6 cellular contexts compared by ENCODE assay signal in the genomic region with DNA sequence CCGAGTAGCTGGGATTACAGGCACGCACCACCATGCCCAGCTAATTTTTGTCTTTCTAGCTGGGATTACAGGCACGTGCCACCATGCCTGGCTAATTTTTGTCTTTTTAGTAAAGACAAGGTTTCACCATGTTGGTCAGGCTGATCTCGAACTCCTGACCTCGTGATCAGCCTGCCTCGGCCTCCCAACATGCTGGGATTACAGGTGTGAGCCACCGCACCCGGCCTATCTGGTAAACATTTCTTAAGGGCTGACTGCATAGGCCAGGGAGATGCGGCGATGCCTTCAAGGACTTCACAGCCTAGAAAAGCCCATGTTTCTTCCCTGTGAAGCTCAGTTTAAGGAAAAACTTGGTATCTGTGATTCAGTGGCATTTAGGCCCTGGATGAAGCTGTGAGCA. TPM values are rescaled to one million over a fixed set of nuclear protein-coding genes. Genes with fewer than 3 reads are reported as not detected.
A peak's percentile ranks its signal among the peaks of the same experiment; 100 is the strongest.
DNase-seq lines count a peak whose midpoint lies in the region; ATAC-seq and TF ChIP-seq lines count a peak whose summit lies in the region.
"Not testable (repeated sequence)": the region's sequence is repeated elsewhere in the genome, so short reads cannot be mapped to it uniquely, and the experiment has no call there.

No MANE protein-coding gene starts in this region.

- POLR2A ChIA-PET in activated CD4-positive, alpha-beta memory T cell treated with anti-CD3 and anti-CD28 coated beads, Interleukin-2, amount 10 ng/mL, durations not matched to agents 7 days and 5 days (lab: Charles Lee): interaction anchor here (1.1 to 2.4 kb wide), 6 partner anchors 10 to 495 kb away, joined by 3 to 10 read pairs (median 6); a partner anchor contains a TSS

- TF ChIP-seq CTCF in nephron (IDR thresholded peaks at IDR 0.05; ENCODE audit: unreplicated experiment in 3 of 3): not testable (repeated sequence)

- TF ChIP-seq POLR2A in erythroblast (IDR thresholded peaks at IDR 0.05; ENCODE audit: low read length): peak; percentile 26

- DNase-seq in H7: peak; percentile 4
- DNase-seq in T-helper 17 cell; activated CD4-positive, alpha-beta memory T cell treated with anti-CD3 and anti-CD28 coated beads, Interleukin-2, amount 10 ng/mL, durations not matched to agents 7 days and 5 days; erythroblast (lab: John Stamatoyannopoulos, UW): not testable (repeated sequence)
- DNase-seq in activated effector memory CD4-positive, alpha-beta T cell treated with anti-CD3 and anti-CD28 coated beads, Interleukin-2, amount 50 U/mL, for 16 hours: peak; percentile 16

- H3K36me3 Mint-ChIP-seq in T-helper 17 cell (ENCODE audit: low read depth) (peaks cover 39% of the 10 kb centered on the region), nephron (ENCODE audit: low read depth) (peaks cover 58% of the 10 kb centered on the region)
- H3K36me3 Mint-ChIP-seq in activated CD4-positive, alpha-beta memory T cell treated with anti-CD3 and anti-CD28 coated beads, Interleukin-2, amount 10 ng/mL, durations not matched to agents 7 days and 5 days (ENCODE audit: low read depth): peaks cover 88% of the 10 kb centered on the region

- H3K4me3 ChIP-seq in H7 (ENCODE audit: insufficient read depth, low read depth, low read length): not testable (repeated sequence)

- H3K4me1 Mint-ChIP-seq in T-helper 17 cell (peaks cover 39% of the 10 kb centered on the region), nephron (peaks cover 23% of the 10 kb centered on the region)
- peaks cover 36% of the 10 kb centered on the region for H3K4me1 Mint-ChIP-seq in activated CD4-positive, alpha-beta memory T cell treated with anti-CD3 and anti-CD28 coated beads, Interleukin-2, amount 10 ng/mL, durations not matched to agents 7 days and 5 days

- not testable (repeated sequence) for H3K27me3 Mint-ChIP-seq in T-helper 17 cell; activated CD4-positive, alpha-beta memory T cell treated with anti-CD3 and anti-CD28 coated beads, Interleukin-2, amount 10 ng/mL, durations not matched to agents 7 days and 5 days; nephron (ENCODE audit: low read depth)

- peak overlapping the region; percentile 39 for H3K27ac Mint-ChIP-seq in T-helper 17 cell
- H3K27ac Mint-ChIP-seq in activated CD4-positive, alpha-beta memory T cell treated with anti-CD3 and anti-CD28 coated beads, Interleukin-2, amount 10 ng/mL, durations not matched to agents 7 days and 5 days: peak overlapping the region; percentile 54
- H3K27ac Mint-ChIP-seq in nephron: peak overlapping the region in 2 of 3 experiments; percentile 32 to 85

- not testable (repeated sequence) for H3K9me3 Mint-ChIP-seq in activated CD4-positive, alpha-beta memory T cell treated with anti-CD3 and anti-CD28 coated beads, Interleukin-2, amount 10 ng/mL, durations not matched to agents 7 days and 5 days; nephron

- H3K9me3 ChIP-seq in T-helper 17 cell (ENCODE audit: control insufficient read depth, low read length, poor library complexity, severe bottlenecking): not testable (repeated sequence)

- CTCF ChIA-PET in activated CD4-positive, alpha-beta memory T cell treated with anti-CD3 and anti-CD28 coated beads, Interleukin-2, amount 10 ng/mL, durations not matched to agents 7 days and 5 days (lab: Charles Lee): interaction anchor here (0.9 to 1.5 kb wide), 4 partner anchors 9 to 130 kb away, joined by 3 to 7 read pairs (median 3); a partner anchor contains a TSS

- not testable (repeated sequence) for H3K4me3 Mint-ChIP-seq in T-helper 17 cell; activated CD4-positive, alpha-beta memory T cell treated with anti-CD3 and anti-CD28 coated beads, Interleukin-2, amount 10 ng/mL, durations not matched to agents 7 days and 5 days; nephron

- not testable (repeated sequence) for ATAC-seq in T-helper 17 cell

- H3K27me3 ChIP-seq in H7 (ENCODE audit: control insufficient read depth, insufficient read depth, low read length): not testable (repeated sequence)

- not testable (repeated sequence) for H3K36me3 ChIP-seq in H7 (replicated peaks; ENCODE audit: control insufficient read depth, insufficient read depth, low read length)

RNA-seq across cellular contexts. Expression of a gene that starts 9.7 kb away (rescaled TPM):
- 5.5 and 6.9 TPM in 2 replicates for total RNA-seq in H7 (2014; rRNA removed; shearing (Covaris generic))
- total RNA-seq in T-helper 17 cell: 10 to 100 TPM; 15.4 to 20.3 TPM
- 10 to 100 TPM; 89.4 to 94.2 TPM for total RNA-seq in activated CD4-positive, alpha-beta memory T cell treated with anti-CD3 and anti-CD28 coated beads, Interleukin-2, amount 10 ng/mL, durations not matched to agents 7 days and 5 days

Comparison
In these comparisons a context has a peak if more than half of its experiments do, and no peak if none do; other contexts are left out.
1. RNA of a gene that starts 9.7 kb away (total RNA-seq): 89.4 to 94.2 TPM in activated CD4-positive, alpha-beta memory T cell treated with anti-CD3 and anti-CD28 coated beads, Interleukin-2, amount 10 ng/mL, durations not matched to agents 7 days and 5 days; 15.4 to 20.3 TPM in T-helper 17 cell and 5.5 to 6.9 TPM in H7; every median in the first group is over 4 times any median in the second.
2. Peak in every context shown above with its lines, with median percentiles within 50 percentile points of each other: H3K27ac Mint-ChIP-seq.